In genomic region chr4:119743644-119744043, GRCh38 we compare ENCODE assay signal across 35 cellular contexts.
"Had no signal": no experiment of that assay in that cellular context is flagged by ENCODE, and none has a peak within 500 bp of the region (broad histone marks: within the 10 kb centered on the region; RNA-seq: fewer than 3 reads in every experiment).

No MANE protein-coding gene starts in this region.

- H3K27ac Mint-ChIP-seq: activated B cell treated with CpG ODN at 0.5 μM for 24 hours; activated CD4-positive, alpha-beta memory T cell treated with anti-CD3 and anti-CD28 coated beads for 36 hours; activated CD4-positive, alpha-beta T cell treated with anti-CD3 and anti-CD28 coated beads, Interleukin-2, amount 10 ng/mL, durations not matched to agents 24 days and 14 days; activated CD8-positive, alpha-beta T cell treated with anti-CD3 and anti-CD28 coated beads for 36 hours; activated naive CD4-positive, alpha-beta T cell treated with anti-CD3 and anti-CD28 coated beads for 36 hours; activated naive CD4-positive, alpha-beta T cell treated with anti-CD3 and anti-CD28 coated beads, Interleukin-2, amount 50 U/mL, for 72 hours; activated naive CD8-positive, alpha-beta T cell treated with anti-CD3 and anti-CD28 coated beads for 36 hours; activated T-cell treated with anti-CD3 and anti-CD28 coated beads, Interleukin-2, amount 50 U/mL, for 72 hours; activated T-helper 1 cell treated with anti-CD3 and anti-CD28 coated beads, Interleukin-12 subunit alpha, Interleukin-12 subunit beta, Interleukin-2, Interleukin-4 antibody, amounts not matched to agents 30 ng/mL and 10 ng/mL and 1 ng/mL, durations not matched to agents 14 hours and 24 hours and 36 hours; activated T-helper 17 cell treated with anti-CD3 and anti-CD28 coated beads, Interleukin-2, amount 50 U/mL, for 72 hours; T-helper 1 cell treated with Interleukin-12 subunit alpha and Interleukin-12 subunit beta and Interleukin-4 antibody, amounts not matched to agents 30 μg/mL and 1 μg/mL, for 36 hours; T-helper 2 cell treated with Interferon-gamma antibody and Interleukin-4, amounts not matched to agents 5 μg/mL and 100 μg/mL, for 36 hours had no signal

- ATAC-seq: activated CD8-positive, alpha-beta T cell treated with anti-CD3 and anti-CD28 coated beads for 36 hours; activated naive CD4-positive, alpha-beta T cell treated with anti-CD3 and anti-CD28 coated beads, Interleukin-2, amount 50 U/mL, for 72 hours; activated T-cell treated with anti-CD3 and anti-CD28 coated beads, Interleukin-2, amount 50 U/mL, for 4 hours; activated T-cell treated with anti-CD3 and anti-CD28 coated beads, Interleukin-2, amount 50 U/mL, for 72 hours; activated T-helper 17 cell treated with anti-CD3 and anti-CD28 coated beads, Interleukin-2, amount 50 U/mL, for 72 hours; body of pancreas had no signal

- DNase-seq: activated B cell treated with CpG ODN at 0.5 μM for 24 hours; activated CD4-positive, alpha-beta memory T cell treated with anti-CD3 and anti-CD28 coated beads for 36 hours; activated CD4-positive, alpha-beta T cell treated with anti-CD3 and anti-CD28 coated beads for 4 hours; activated CD4-positive, alpha-beta T cell treated with anti-CD3 and anti-CD28 coated beads, Interleukin-2, amount 10 ng/mL, durations not matched to agents 24 days and 14 days; activated CD4-positive, alpha-beta T cell treated with anti-CD3 and anti-CD28 coated beads, Interleukin-2, amount 50 U/mL, for 1 hour; activated CD4-positive, alpha-beta T cell treated with anti-CD3 and anti-CD28 coated beads, Interleukin-2, amount 50 U/mL, for 4 hours; activated CD4-positive, CD25-positive, alpha-beta regulatory T cell treated with anti-CD3 and anti-CD28 coated beads, Interleukin-2, amount 50 U/mL, for 72 hours; activated CD8-positive, alpha-beta memory T cell treated with anti-CD3 and anti-CD28 coated beads, Interleukin-2, amount 50 U/mL, for 4 hours; activated CD8-positive, alpha-beta T cell treated with anti-CD3 and anti-CD28 coated beads for 36 hours; activated effector memory CD4-positive, alpha-beta T cell treated with anti-CD3 and anti-CD28 coated beads, Interleukin-2, amount 50 U/mL, for 16 hours; activated gamma-delta T cell treated with Interleukin-2 at 50 U/mL for 16 hours; activated naive CD4-positive, alpha-beta T cell; activated naive CD4-positive, alpha-beta T cell treated with anti-CD3 and anti-CD28 coated beads for 36 hours; activated naive CD4-positive, alpha-beta T cell treated with anti-CD3 and anti-CD28 coated beads, Interleukin-2, amount 50 U/mL, for 16 hours; activated naive CD8-positive, alpha-beta T cell treated with anti-CD3 and anti-CD28 coated beads for 36 hours; activated T-cell treated with anti-CD3 and anti-CD28 coated beads for 4 hours; activated T-cell treated with anti-CD3 and anti-CD28 coated beads, Interleukin-2, amount 50 U/mL, for 1 hour; activated T-cell treated with anti-CD3 and anti-CD28 coated beads, Interleukin-2, amount 50 U/mL, for 4 hours; activated T-cell treated with anti-CD3 and anti-CD28 coated beads, Interleukin-2, amount 50 U/mL, for 72 hours; adrenal gland; amniotic stem cell; aorta; body of pancreas; brain microvascular endothelial cell; central memory CD4-positive, alpha-beta T cell; T-helper 1 cell; T-helper 2 cell; T-helper 9 cell had no signal

- H3K4me1 ChIP-seq: adrenal gland, body of pancreas, breast epithelium had no signal

- H3K27ac ChIP-seq: adrenal gland, body of pancreas, brain microvascular endothelial cell, breast epithelium, VCaP had no signal

- H3K36me3 Mint-ChIP-seq: activated CD4-positive, alpha-beta memory T cell treated with anti-CD3 and anti-CD28 coated beads for 36 hours; activated naive CD4-positive, alpha-beta T cell treated with anti-CD3 and anti-CD28 coated beads, Interleukin-2, amount 50 U/mL, for 72 hours; activated naive CD8-positive, alpha-beta T cell treated with anti-CD3 and anti-CD28 coated beads for 36 hours had no signal

- H3K9me3 Mint-ChIP-seq: activated B cell treated with CpG ODN at 0.5 μM for 24 hours; activated CD4-positive, alpha-beta memory T cell treated with anti-CD3 and anti-CD28 coated beads for 36 hours; activated CD4-positive, alpha-beta T cell treated with anti-CD3 and anti-CD28 coated beads, Interleukin-2, amount 10 ng/mL, durations not matched to agents 24 days and 14 days; activated CD8-positive, alpha-beta T cell treated with anti-CD3 and anti-CD28 coated beads for 36 hours; activated naive CD4-positive, alpha-beta T cell treated with anti-CD3 and anti-CD28 coated beads for 36 hours; activated naive CD4-positive, alpha-beta T cell treated with anti-CD3 and anti-CD28 coated beads, Interleukin-2, amount 50 U/mL, for 72 hours; activated naive CD8-positive, alpha-beta T cell treated with anti-CD3 and anti-CD28 coated beads for 36 hours; activated T-cell treated with anti-CD3 and anti-CD28 coated beads, Interleukin-2, amount 50 U/mL, for 4 hours; activated T-cell treated with anti-CD3 and anti-CD28 coated beads, Interleukin-2, amount 50 U/mL, for 72 hours; activated T-helper 1 cell treated with anti-CD3 and anti-CD28 coated beads, Interleukin-12 subunit alpha, Interleukin-12 subunit beta, Interleukin-2, Interleukin-4 antibody, amounts not matched to agents 30 ng/mL and 10 ng/mL and 1 ng/mL, durations not matched to agents 14 hours and 24 hours and 36 hours; activated T-helper 17 cell treated with anti-CD3 and anti-CD28 coated beads, Interleukin-2, amount 50 U/mL, for 72 hours; T-helper 1 cell treated with Interleukin-12 subunit alpha and Interleukin-12 subunit beta and Interleukin-4 antibody, amounts not matched to agents 30 μg/mL and 1 μg/mL, for 36 hours; T-helper 2 cell treated with Interferon-gamma antibody and Interleukin-4, amounts not matched to agents 5 μg/mL and 100 μg/mL, for 36 hours had no signal

- H3K9me3 ChIP-seq: adrenal gland, body of pancreas, breast epithelium had no signal

- H3K27me3 Mint-ChIP-seq: activated B cell treated with CpG ODN at 0.5 μM for 24 hours had no signal

- H3K27me3 ChIP-seq: adrenal gland, body of pancreas, brain microvascular endothelial cell, breast epithelium had no signal

- H3K36me3 ChIP-seq: adrenal gland, brain microvascular endothelial cell, breast epithelium had no signal

- H3K4me3 ChIP-seq: adrenal gland, body of pancreas, breast epithelium had no signal

- H3K4me3 Mint-ChIP-seq: activated B cell treated with CpG ODN at 0.5 μM for 24 hours; activated CD4-positive, alpha-beta memory T cell treated with anti-CD3 and anti-CD28 coated beads for 36 hours; activated CD4-positive, alpha-beta T cell treated with anti-CD3 and anti-CD28 coated beads, Interleukin-2, amount 10 ng/mL, durations not matched to agents 24 days and 14 days; activated CD8-positive, alpha-beta T cell treated with anti-CD3 and anti-CD28 coated beads for 36 hours; activated naive CD4-positive, alpha-beta T cell treated with anti-CD3 and anti-CD28 coated beads for 36 hours; activated naive CD8-positive, alpha-beta T cell treated with anti-CD3 and anti-CD28 coated beads for 36 hours; activated T-cell treated with anti-CD3 and anti-CD28 coated beads, Interleukin-2, amount 50 U/mL, for 4 hours; activated T-cell treated with anti-CD3 and anti-CD28 coated beads, Interleukin-2, amount 50 U/mL, for 72 hours; activated T-helper 1 cell treated with anti-CD3 and anti-CD28 coated beads, Interleukin-12 subunit alpha, Interleukin-12 subunit beta, Interleukin-2, Interleukin-4 antibody, amounts not matched to agents 30 ng/mL and 10 ng/mL and 1 ng/mL, durations not matched to agents 14 hours and 24 hours and 36 hours; activated T-helper 17 cell treated with anti-CD3 and anti-CD28 coated beads, Interleukin-2, amount 50 U/mL, for 72 hours; T-helper 1 cell treated with Interleukin-12 subunit alpha and Interleukin-12 subunit beta and Interleukin-4 antibody, amounts not matched to agents 30 μg/mL and 1 μg/mL, for 36 hours; T-helper 2 cell treated with Interferon-gamma antibody and Interleukin-4, amounts not matched to agents 5 μg/mL and 100 μg/mL, for 36 hours had no signal

- H3K4me1 Mint-ChIP-seq: activated B cell treated with CpG ODN at 0.5 μM for 24 hours; activated CD4-positive, alpha-beta T cell treated with anti-CD3 and anti-CD28 coated beads, Interleukin-2, amount 10 ng/mL, durations not matched to agents 24 days and 14 days; activated naive CD8-positive, alpha-beta T cell treated with anti-CD3 and anti-CD28 coated beads for 36 hours; activated T-helper 17 cell treated with anti-CD3 and anti-CD28 coated beads, Interleukin-2, amount 50 U/mL, for 72 hours had no signal
